In genomic region chr17:29723283-29724047, GRCh38 we compare ENCODE assay signal across 9 cellular contexts.
A peak's percentile ranks its signal among the peaks of the same experiment; 100 is the strongest.
DNase-seq lines count a peak whose midpoint lies in the region; ATAC-seq, FAIRE-seq and TF ChIP-seq lines count a peak whose summit lies in the region.
"Had no signal": no experiment of that assay in that cellular context is flagged by ENCODE, and none has a peak within 500 bp of the region (broad histone marks: within the 10 kb centered on the region; RNA-seq: fewer than 3 reads in every experiment).

No MANE protein-coding gene starts in this region.

- H4K20me1 ChIP-seq in keratinocyte (ENCODE audit: control insufficient read depth, extremely low read depth, insufficient read depth, low read length): no peaks in the 10 kb centered on the region

- peak overlapping the region; percentile 43 to 57 (median 55) for H3K4me3 Mint-ChIP-seq in T-cell

- H3K27ac Mint-ChIP-seq in T-cell: peak overlapping the region; percentile 90 to 93

- no peak overlapping the region for H2AFZ ChIP-seq in keratinocyte (ENCODE audit: control insufficient read depth, low read length)

- peaks cover 85 to 90% (median 88%) of the 10 kb centered on the region in 3 donors for H3K4me1 Mint-ChIP-seq in T-cell

- TF ChIP-seq CTCF in 22Rv1 (IDR thresholded peaks at IDR 0.05) (no peak), keratinocyte (optimal IDR thresholded peaks at IDR 0.05 in 1 of 3, IDR thresholded peaks at IDR 0.05 in 1 of 3, conservative IDR thresholded peaks at IDR 0.05 in 1 of 3; ENCODE audit: extremely low read depth in 1 of 3, insufficient read depth in 2 of 3, low read length in 3 of 3) (no peak)

- no peak overlapping the region for H3K4me3 ChIP-seq in keratinocyte (ENCODE audit: control insufficient read depth in 2 of 3, extremely low read depth in 1 of 3, insufficient read depth in 2 of 3, low read depth in 1 of 3, low read length in 3 of 3)
- H3K4me3 ChIP-seq: SJSA1 had no signal

- peaks cover 17% of the 10 kb centered on the region for H3K4me1 ChIP-seq in keratinocyte (ENCODE audit: control insufficient read depth, extremely low read depth, insufficient read depth, low read length)

- in situ Hi-C loops in G401 (cut with HindIII; ENCODE audit: low sequenced_read_pairs): no loop called here

- H3K9me3 ChIP-seq in keratinocyte (ENCODE audit: control insufficient read depth, low read depth, low read length): no peaks in the 10 kb centered on the region

- H3K9ac ChIP-seq in keratinocyte (ENCODE audit: control insufficient read depth, extremely low read depth, insufficient read depth, low read length): no peak overlapping the region

- dilution Hi-C loops in keratinocyte (cut with MboI; ENCODE audit: extremely low pct_ligation_motif_present, low sequenced_read_pairs): no loop called here

- peak; percentile 36 for ATAC-seq in GM19467 (IDR thresholded peaks at IDR 0.05; ENCODE audit: unreplicated experiment)
- ATAC-seq in T-cell (replicated peaks in 1 of 4): peak; percentile 29 to 60 (median 41)

- H3K4me2 ChIP-seq in keratinocyte (ENCODE audit: control insufficient read depth, extremely low read depth, insufficient read depth, low read depth, low read length): no peak overlapping the region

- H3K36me3 Mint-ChIP-seq in T-cell: peaks cover 13% of the 10 kb centered on the region

- H3K9me3 Mint-ChIP-seq in T-cell: peaks cover 0 to 5% (median 2%) of the 10 kb centered on the region in 3 donors

- H3K27me3 ChIP-seq in keratinocyte (ENCODE audit: control insufficient read depth, extremely low read depth, insufficient read depth, low read length): no peaks in the 10 kb centered on the region
- H3K27me3 ChIP-seq: SJSA1 had no signal

- peak; percentile 17 for FAIRE-seq in keratinocyte (lab: Jason Lieb, UNC)

- H3K79me2 ChIP-seq in keratinocyte (ENCODE audit: control insufficient read depth, insufficient read depth, low read length): peaks cover 2% of the 10 kb centered on the region

- DNase-seq in T-cell (peak in 17 of 34 experiments; percentile 7 to 40 (median 18)), keratinocyte (ENCODE audit: low read depth, low spot score) (no peak), cortex of kidney (lab: John Stamatoyannopoulos, UW) (no peak), NCI-H1930 (lab: John Stamatoyannopoulos, UW) (no peak), G401 (ENCODE audit: low spot score) (no peak), NCI-H446 (lab: John Stamatoyannopoulos, UW) (no peak)

- H3K36me3 ChIP-seq in keratinocyte (ENCODE audit: control insufficient read depth in 2 of 2, extremely low read depth in 1 of 2, insufficient read depth in 2 of 2, low read length in 2 of 2): no peaks in the 10 kb centered on the region

- no peaks in the 10 kb centered on the region for H3K9me1 ChIP-seq in keratinocyte (ENCODE audit: control insufficient read depth, extremely low read depth, insufficient read depth, low read length)

- H3K27ac ChIP-seq in 22Rv1 (peak overlapping the region; percentile 37), keratinocyte (ENCODE audit: control insufficient read depth, insufficient read depth, low read length) (no peak overlapping the region)
- H3K27ac ChIP-seq: SJSA1 had no signal

- POLR2A ChIA-PET in T-cell (lab: Charles Lee): interaction anchor here (0.7 to 2.0 kb wide), 9 partner anchors 10 to 37 kb away, joined by 3 to 19 read pairs (median 9); no protein-coding TSS in a partner anchor

- no peaks in the 10 kb centered on the region for H3K27me3 Mint-ChIP-seq in T-cell

- CTCF ChIA-PET in T-cell (lab: Charles Lee): interaction anchor here (0.6 to 3.1 kb wide), 11 partner anchors 10 to 110 kb away, joined by 4 to 13 read pairs (median 7); no protein-coding TSS in a partner anchor
